In the genomic region with DNA sequence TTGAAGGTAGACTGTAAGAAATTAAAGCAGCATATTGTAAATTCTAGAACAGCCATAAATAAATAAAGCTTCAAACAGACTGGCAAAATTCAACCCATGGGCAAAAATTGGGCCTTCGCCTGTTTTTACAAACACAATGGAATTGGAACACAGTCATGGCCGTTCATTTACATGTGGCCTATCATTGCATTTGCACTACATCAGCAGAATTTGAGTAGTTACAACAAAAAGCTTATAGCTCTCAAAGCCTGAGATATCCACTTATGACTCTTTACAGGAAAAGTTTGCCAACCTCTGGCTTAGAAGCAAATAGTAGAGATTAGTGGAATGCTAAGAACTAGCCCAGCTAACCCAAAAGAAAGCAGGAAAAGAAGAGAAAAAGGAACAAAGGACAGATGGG, we compare ENCODE assay signal across 2 cellular contexts.
TF ChIP-seq lines count a peak whose summit lies in the region.

No MANE protein-coding gene starts in this region.

TF ChIP-seq in A549, 52 proteins besides CTCF, POLR2A, EP300 and RAD21:
- TF ChIP-seq TFCP2L1 (CRISPR knock-in tag; IDR thresholded peaks at IDR 0.05), result no peak
- TF ChIP-seq MAFK (IDR thresholded peaks at IDR 0.05; ENCODE audit: partially characterized antibody), result peak; percentile 71

TF ChIP-seq in endothelial cell of umbilical vein, 7 proteins besides CTCF, POLR2A, EP300 and RAD21:
- TF ChIP-seq EZH2 (IDR thresholded peaks at IDR 0.05; ENCODE audit: borderline replicate concordance, low read depth, low read length, severe bottlenecking) (no peak), JUN (IDR thresholded peaks at IDR 0.05; ENCODE audit: borderline replicate concordance, insufficient read depth, insufficient read length, low read depth) (no peak), FOS (IDR thresholded peaks at IDR 0.05; ENCODE audit: borderline replicate concordance, insufficient read depth, low read length) (no peak), POLR2AphosphoS5 (IDR thresholded peaks at IDR 0.05; ENCODE audit: insufficient read depth, low read depth, low read length) (no peak), GATA2 (IDR thresholded peaks at IDR 0.05; ENCODE audit: insufficient read depth, insufficient read length, low read depth, low read length) (no peak), MYC (IDR thresholded peaks at IDR 0.05; ENCODE audit: low read depth, low read length) (no peak)
- TF ChIP-seq, protein P1, sequence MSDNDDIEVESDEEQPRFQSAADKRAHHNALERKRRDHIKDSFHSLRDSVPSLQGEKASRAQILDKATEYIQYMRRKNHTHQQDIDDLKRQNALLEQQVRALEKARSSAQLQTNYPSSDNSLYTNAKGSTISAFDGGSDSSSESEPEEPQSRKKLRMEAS (IDR thresholded peaks at IDR 0.05; ENCODE audit: insufficient read depth, insufficient read length), result no peak
